Comparison of ENCODE assay signal across 8 cellular contexts in the genomic region with DNA sequence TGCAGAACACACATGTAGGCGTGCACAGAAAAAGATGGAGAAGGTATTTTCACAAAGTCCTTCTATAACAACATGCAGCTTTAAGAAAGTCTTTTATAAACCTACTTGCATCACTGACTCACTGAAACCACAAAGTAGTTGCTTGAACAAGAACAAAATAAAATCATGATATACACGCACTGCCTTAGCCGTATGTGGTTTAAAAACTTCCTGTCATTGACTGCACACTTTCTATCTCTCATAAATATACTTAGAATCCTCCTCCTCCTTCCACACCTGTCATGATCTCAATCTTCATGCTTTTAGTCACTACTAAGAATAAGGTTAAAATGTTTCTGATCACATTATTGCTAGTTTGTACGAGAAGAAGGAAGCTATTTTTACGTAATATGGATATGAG. TPM values are rescaled to one million over a fixed set of nuclear protein-coding genes. Genes with fewer than 3 reads are reported as not detected.
DNase-seq lines count a peak whose midpoint lies in the region; ATAC-seq and TF ChIP-seq lines count a peak whose summit lies in the region.

No MANE protein-coding gene starts in this region.

- no peaks in the 10 kb centered on the region for H3K9me2 ChIP-seq in MM.1S (replicated peaks; ENCODE audit: insufficient read depth, low read length)

- peak; percentile 87 for ATAC-seq in GM21526 (IDR thresholded peaks at IDR 0.05; ENCODE audit: low FRiP score, unreplicated experiment)

- H3K79me2 ChIP-seq in MM.1S (ENCODE audit: low read length): no peaks in the 10 kb centered on the region

- H3K4me3 ChIP-seq in GM12864 (ENCODE audit: low read depth, low read length) (no peak overlapping the region), MM.1S (ENCODE audit: low read length) (no peak overlapping the region), fibroblast of the aortic adventitia (ENCODE audit: low read depth, low read length) (no peak overlapping the region)

- DNase-seq in GM12864 (ENCODE audit: low read depth) (peak; percentile 67), MM.1S (peak; percentile 81), fibroblast of the aortic adventitia (ENCODE audit: low read depth) (peak; percentile 17), HPDE6-E6E7 (ENCODE audit: extremely low spot score) (no peak), DMS153 (lab: John Stamatoyannopoulos, UW) (no peak), cortex of kidney (lab: John Stamatoyannopoulos, UW) (no peak), hippocampal formation (lab: John Stamatoyannopoulos, UW) (no peak)

- peak overlapping the region; percentile 64 for H3K4me2 ChIP-seq in MM.1S (ENCODE audit: low read depth, low read length)

- no peak for TF ChIP-seq CTCF in GM12864 (IDR thresholded peaks at IDR 0.05; ENCODE audit: low read depth, low read length, missing control alignments)
- TF ChIP-seq CTCF in MM.1S (IDR thresholded peaks at IDR 0.05; ENCODE audit: low read length): no peak
- TF ChIP-seq CTCF in fibroblast of the aortic adventitia (IDR thresholded peaks at IDR 0.05; ENCODE audit: insufficient read depth, low read length): no peak

- H2AFZ ChIP-seq in MM.1S (ENCODE audit: low read length): no peak overlapping the region

- H3K4me1 ChIP-seq in MM.1S (ENCODE audit: low read length): peaks cover 27% of the 10 kb centered on the region

- H3K9ac ChIP-seq in MM.1S (ENCODE audit: low read length): no peak overlapping the region

- H3K9me3 ChIP-seq in MM.1S (replicated peaks; ENCODE audit: insufficient read depth, low read length): no peaks in the 10 kb centered on the region

- H4K20me1 ChIP-seq in MM.1S (ENCODE audit: insufficient read depth, low read length): no peaks in the 10 kb centered on the region

- peaks cover 17% of the 10 kb centered on the region; the same call in 1 of the 2 replicates for H3F3A ChIP-seq in MM.1S (ENCODE audit: insufficient read depth, low read length)

- H3K36me3 ChIP-seq in MM.1S (replicated peaks; ENCODE audit: insufficient read depth, low read length): no peaks in the 10 kb centered on the region; the same call in 1 of the 2 replicates

- H3K27me3 ChIP-seq in MM.1S (replicated peaks; ENCODE audit: insufficient read depth, low read length): no peaks in the 10 kb centered on the region

- H3K27ac ChIP-seq in MM.1S (ENCODE audit: low read length): peak overlapping the region; percentile 59; the same call in 1 of the 2 replicates

RNA-seq across cellular contexts. Expression of a gene that starts 31.8 kb away (rescaled TPM):
- total RNA-seq in fibroblast of the aortic adventitia (ENCODE audit: low replicate concordance): 2.9 and 35.2 TPM in 2 replicates

RNA-seq across cellular contexts. Expression of a gene that starts 55.1 kb away (rescaled TPM):
- total RNA-seq in fibroblast of the aortic adventitia (ENCODE audit: low replicate concordance): 12.8 and 34.2 TPM in 2 replicates

Comparison
In these comparisons a context has a peak if more than half of its experiments do, and no peak if none do; other contexts are left out.
1. DNase-seq: peak in GM12864 (single experiment), MM.1S (single experiment) and fibroblast of the aortic adventitia (single experiment); none in HPDE6-E6E7 (single experiment), DMS153 (single experiment), cortex of kidney (single experiment) and hippocampal formation (0 of 2).